1 cellular context compared by ENCODE assay signal in genomic region chr3:195558602-195559001, GRCh38.
TF ChIP-seq lines count a peak whose summit lies in the region.

No MANE protein-coding gene starts in this region.

TF ChIP-seq in HepG2, 621 proteins besides CTCF, POLR2A, EP300 and RAD21 (continued from another document):
- TF ChIP-seq ZNF770 (CRISPR knock-in tag; IDR thresholded peaks at IDR 0.05), result no peak
- TF ChIP-seq PLSCR1 (CRISPR knock-in tag; IDR thresholded peaks at IDR 0.05; ENCODE audit: borderline replicate concordance), result no peak
